In genomic region chr18:72762505-72763122, GRCh38 we compare ENCODE assay signal across 10 cellular contexts.
DNase-seq lines count a peak whose midpoint lies in the region; ATAC-seq, FAIRE-seq and TF ChIP-seq lines count a peak whose summit lies in the region.
"Had no signal": no experiment of that assay in that cellular context is flagged by ENCODE, and none has a peak within 500 bp of the region (broad histone marks: within the 10 kb centered on the region; RNA-seq: fewer than 3 reads in every experiment).

No MANE protein-coding gene starts in this region.

- in situ Hi-C loops in astrocyte of the spinal cord (cut with HindIII; ENCODE audit: low sequenced_read_pairs) = no loop called here

- ATAC-seq in CD8-positive, alpha-beta T cell = no peak
- ATAC-seq in GM19023 (IDR thresholded peaks at IDR 0.05; ENCODE audit: unreplicated experiment) (peak; percentile 55), HG03354 (IDR thresholded peaks at IDR 0.05; ENCODE audit: poor library complexity, severe bottlenecking, unreplicated experiment) (peak; percentile 89)

- no peaks in the 10 kb centered on the region for H3K79me2 ChIP-seq in keratinocyte (ENCODE audit: control insufficient read depth, insufficient read depth, low read length)

- intact Hi-C loops in CD8-positive, alpha-beta T cell (cut with DNase I, micrococcal nuclease) = loop anchor here (2.0 to 10.0 kb wide), 4 partner anchors 1080 to 1792 kb away; no protein-coding TSS in a partner anchor

- H2AFZ ChIP-seq in keratinocyte (ENCODE audit: control insufficient read depth, low read length) = no peak overlapping the region

- POLR2A ChIA-PET in CD8-positive, alpha-beta T cell (lab: Charles Lee) = no interaction called here
- POLR2A ChIA-PET in activated CD4-positive, alpha-beta memory T cell treated with anti-CD3 and anti-CD28 coated beads, Interleukin-2, amount 10 ng/mL, durations not matched to agents 7 days and 5 days (lab: Charles Lee) = no interaction called here

- H3K4me1 ChIP-seq in CD8-positive, alpha-beta T cell (ENCODE audit: insufficient read depth, low read length) = no peaks in the 10 kb centered on the region
- no peaks in the 10 kb centered on the region for H3K4me1 ChIP-seq in keratinocyte (ENCODE audit: control insufficient read depth, extremely low read depth, insufficient read depth, low read length)
- H3K4me1 ChIP-seq: SJCRH30 had no signal

- no peak overlapping the region for H3K27ac Mint-ChIP-seq in CD8-positive, alpha-beta T cell
- H3K27ac Mint-ChIP-seq in activated CD4-positive, alpha-beta memory T cell treated with anti-CD3 and anti-CD28 coated beads, Interleukin-2, amount 10 ng/mL, durations not matched to agents 7 days and 5 days = no peak overlapping the region

- DNase-seq in CD8-positive, alpha-beta T cell = no peak
- DNase-seq in NCI-H446 (lab: John Stamatoyannopoulos, UW) (peak; percentile 31 to 78), astrocyte of the spinal cord (ENCODE audit: low read depth, low spot score) (peak; percentile 81), keratinocyte (ENCODE audit: low read depth, low spot score) (peak; percentile 38)
- DNase-seq in activated CD4-positive, alpha-beta memory T cell treated with anti-CD3 and anti-CD28 coated beads, Interleukin-2, amount 10 ng/mL, durations not matched to agents 7 days and 5 days = no peak
- no peak for DNase-seq in activated effector memory CD4-positive, alpha-beta T cell treated with Interleukin-2 at 50 U/mL for 16 hours

- no peak overlapping the region for H3K4me2 ChIP-seq in keratinocyte (ENCODE audit: control insufficient read depth, extremely low read depth, insufficient read depth, low read depth, low read length)

- no peaks in the 10 kb centered on the region for H3K27me3 ChIP-seq in CD8-positive, alpha-beta T cell (ENCODE audit: insufficient read depth, low read length)
- H3K27me3 ChIP-seq in keratinocyte (ENCODE audit: control insufficient read depth, extremely low read depth, insufficient read depth, low read length) = no peaks in the 10 kb centered on the region
- H3K27me3 ChIP-seq: SJCRH30 had no signal

- no peak overlapping the region for H3K9ac ChIP-seq in keratinocyte (ENCODE audit: control insufficient read depth, extremely low read depth, insufficient read depth, low read length)

- H3K4me3 Mint-ChIP-seq in CD8-positive, alpha-beta T cell = no peak overlapping the region
- no peak overlapping the region for H3K4me3 Mint-ChIP-seq in activated CD4-positive, alpha-beta memory T cell treated with anti-CD3 and anti-CD28 coated beads, Interleukin-2, amount 10 ng/mL, durations not matched to agents 7 days and 5 days

- no peaks in the 10 kb centered on the region for H3K4me1 Mint-ChIP-seq in CD8-positive, alpha-beta T cell (ENCODE audit: low read depth)
- H3K4me1 Mint-ChIP-seq in activated CD4-positive, alpha-beta memory T cell treated with anti-CD3 and anti-CD28 coated beads, Interleukin-2, amount 10 ng/mL, durations not matched to agents 7 days and 5 days = no peaks in the 10 kb centered on the region

- H3K36me3 Mint-ChIP-seq in CD8-positive, alpha-beta T cell = no peaks in the 10 kb centered on the region
- no peaks in the 10 kb centered on the region for H3K36me3 Mint-ChIP-seq in activated CD4-positive, alpha-beta memory T cell treated with anti-CD3 and anti-CD28 coated beads, Interleukin-2, amount 10 ng/mL, durations not matched to agents 7 days and 5 days (ENCODE audit: low read depth)

- H3K27ac ChIP-seq in CD8-positive, alpha-beta T cell (ENCODE audit: low read depth, low read length) = no peak overlapping the region
- H3K27ac ChIP-seq in keratinocyte (ENCODE audit: control insufficient read depth, insufficient read depth, low read length) = no peak overlapping the region
- H3K27ac ChIP-seq: SJCRH30, skin epidermis had no signal

- H3K36me3 ChIP-seq in CD8-positive, alpha-beta T cell (ENCODE audit: insufficient read depth, low read length) = no peaks in the 10 kb centered on the region
- no peaks in the 10 kb centered on the region for H3K36me3 ChIP-seq in keratinocyte (ENCODE audit: control insufficient read depth in 2 of 2, extremely low read depth in 1 of 2, insufficient read depth in 2 of 2, low read length in 2 of 2)
- H3K36me3 ChIP-seq: SJCRH30 had no signal

- peak; percentile 64 for TF ChIP-seq CTCF in CD8-positive, alpha-beta T cell (IDR thresholded peaks at IDR 0.05)
- peak; percentile 64 for TF ChIP-seq CTCF in astrocyte of the spinal cord (IDR thresholded peaks at IDR 0.05; ENCODE audit: low read depth, low read length)
- TF ChIP-seq CTCF in keratinocyte (optimal IDR thresholded peaks at IDR 0.05 in 1 of 3, IDR thresholded peaks at IDR 0.05 in 1 of 3, conservative IDR thresholded peaks at IDR 0.05 in 1 of 3; ENCODE audit: extremely low read depth in 1 of 3, insufficient read depth in 2 of 3, low read length in 3 of 3) = peak in 2 of 3 experiments; percentile 46 to 50

- CTCF ChIA-PET in CD8-positive, alpha-beta T cell (lab: Charles Lee) = interaction anchor here (1.0 kb wide), 1 partner anchor 1080 kb away, joined by 7 read pairs; no protein-coding TSS in a partner anchor
- CTCF ChIA-PET in activated CD4-positive, alpha-beta memory T cell treated with anti-CD3 and anti-CD28 coated beads, Interleukin-2, amount 10 ng/mL, durations not matched to agents 7 days and 5 days (lab: Charles Lee) = interaction anchor here (0.6 to 2.2 kb wide), 5 partner anchors 61 to 1870 kb away, joined by 3 to 8 read pairs (median 3); no protein-coding TSS in a partner anchor

- FAIRE-seq in keratinocyte (lab: Jason Lieb, UNC) = peak; percentile 34

- no peak overlapping the region for H3K4me3 ChIP-seq in CD8-positive, alpha-beta T cell (ENCODE audit: low read depth, low read length)
- H3K4me3 ChIP-seq in astrocyte of the spinal cord (ENCODE audit: low read depth, low read length) (no peak overlapping the region), keratinocyte (ENCODE audit: control insufficient read depth in 2 of 3, extremely low read depth in 1 of 3, insufficient read depth in 2 of 3, low read depth in 1 of 3, low read length in 3 of 3) (no peak overlapping the region)
- H3K4me3 ChIP-seq: SJCRH30, skin epidermis had no signal

- no peaks in the 10 kb centered on the region for H3K9me3 Mint-ChIP-seq in CD8-positive, alpha-beta T cell
- H3K9me3 Mint-ChIP-seq in activated CD4-positive, alpha-beta memory T cell treated with anti-CD3 and anti-CD28 coated beads, Interleukin-2, amount 10 ng/mL, durations not matched to agents 7 days and 5 days = no peaks in the 10 kb centered on the region

- H4K20me1 ChIP-seq in keratinocyte (ENCODE audit: control insufficient read depth, extremely low read depth, insufficient read depth, low read length) = no peaks in the 10 kb centered on the region

- no peaks in the 10 kb centered on the region for H3K9me3 ChIP-seq in CD8-positive, alpha-beta T cell (ENCODE audit: low read length)
- no peaks in the 10 kb centered on the region for H3K9me3 ChIP-seq in keratinocyte (ENCODE audit: control insufficient read depth, low read depth, low read length)
- H3K9me3 ChIP-seq: SJCRH30 had no signal

- dilution Hi-C loops in keratinocyte (cut with MboI; ENCODE audit: extremely low pct_ligation_motif_present, low sequenced_read_pairs) = no loop called here

- no peaks in the 10 kb centered on the region for H3K27me3 Mint-ChIP-seq in CD8-positive, alpha-beta T cell (ENCODE audit: low read depth)
- H3K27me3 Mint-ChIP-seq in activated CD4-positive, alpha-beta memory T cell treated with anti-CD3 and anti-CD28 coated beads, Interleukin-2, amount 10 ng/mL, durations not matched to agents 7 days and 5 days = no peaks in the 10 kb centered on the region

- H3K9me1 ChIP-seq in keratinocyte (ENCODE audit: control insufficient read depth, extremely low read depth, insufficient read depth, low read length) = no peaks in the 10 kb centered on the region

Comparison
In these comparisons a context has a peak if more than half of its experiments do, and no peak if none do; other contexts are left out.
1. DNase-seq: peak in NCI-H446 (2 of 2), astrocyte of the spinal cord (single experiment) and keratinocyte (single experiment); none in CD8-positive, alpha-beta T cell (0 of 7), activated CD4-positive, alpha-beta memory T cell treated with anti-CD3 and anti-CD28 coated beads, Interleukin-2, amount 10 ng/mL, durations not matched to agents 7 days and 5 days (single experiment) and activated effector memory CD4-positive, alpha-beta T cell treated with Interleukin-2 at 50 U/mL for 16 hours (single experiment).
2. Peak in every context shown above with its lines, with median percentiles within 50 percentile points of each other: CTCF ChIP-seq.